ENCODE assay signal across 19 cellular contexts in the genomic region with DNA sequence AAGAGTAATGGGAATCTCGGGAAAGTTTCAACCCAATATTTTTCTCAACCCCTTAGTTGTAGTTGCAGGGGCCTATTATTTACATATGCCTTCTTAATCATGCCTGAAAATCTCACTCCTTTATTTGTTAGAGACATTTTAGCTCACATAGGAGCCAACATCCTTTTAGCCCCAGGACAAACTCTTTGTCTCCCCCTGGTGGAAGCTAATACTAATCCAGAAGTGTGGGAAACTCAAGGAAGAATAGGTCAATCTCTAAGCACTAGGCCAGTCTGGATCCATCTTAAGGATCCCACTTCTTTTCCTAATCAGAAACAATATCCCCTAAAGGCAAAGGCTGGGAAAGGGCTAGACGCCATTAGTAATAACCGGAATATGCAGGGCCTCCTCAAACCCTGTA.
DNase-seq lines count a peak whose midpoint lies in the region; ATAC-seq, FAIRE-seq and TF ChIP-seq lines count a peak whose summit lies in the region.
"Had no signal": no experiment of that assay in that cellular context is flagged by ENCODE, and none has a peak within 500 bp of the region (broad histone marks: within the 10 kb centered on the region; RNA-seq: fewer than 3 reads in every experiment).

No MANE protein-coding gene starts in this region.

- intact Hi-C loops in GM12878 (cut with micrococcal nuclease; ENCODE audit: unreplicated experiment): no loop called here

- SMC1A ChIA-PET in GM12878 (lab: Charles Lee; ENCODE audit: uncharacterized antibody, unreplicated experiment): no interaction called here

- no peaks in the 10 kb centered on the region for H3K4me1 Mint-ChIP-seq in progenitor cell of endocrine pancreas (ENCODE audit: low read depth)

- H3K9me3 Mint-ChIP-seq in progenitor cell of endocrine pancreas (ENCODE audit: low read depth): peaks cover 47% of the 10 kb centered on the region

- H3K27ac Mint-ChIP-seq in progenitor cell of endocrine pancreas: no peak overlapping the region
- H3K27ac Mint-ChIP-seq: activated T-cell treated with anti-CD3 and anti-CD28 coated beads, Interleukin-2, amount 50 U/mL, for 72 hours; dendritic cell treated with granulocyte-macrophage colony-stimulating factor and Interleukin-4, amounts not matched to agents 40 ng/mL and 50 ng/mL, for 4 days; T-helper 2 cell treated with Interferon-gamma antibody and Interleukin-4, amounts not matched to agents 5 μg/mL and 100 μg/mL, for 36 hours had no signal

- DNase-seq in NCI-H2171 treated with DMSO at 0.1 percent for 48 hours (lab: John Stamatoyannopoulos, UW) (peak; percentile 1), NCI-H2171 (lab: John Stamatoyannopoulos, UW) (no peak), HT1080 (ENCODE audit: low read depth) (peak; percentile 4), GM12878 (ENCODE audit: low read depth, low spot score) (no peak), progenitor cell of endocrine pancreas (ENCODE audit: low spot score, unreplicated experiment) (no peak), T1000 (lab: John Stamatoyannopoulos, UW) (no peak), cerebellar cortex (ENCODE audit: low spot score) (no peak)
- no peak for DNase-seq in NK-92 treated with Interleukin-12 subunit alpha and Interleukin-12 subunit beta, amount 100 ng/mL, for 24 hours (lab: John Stamatoyannopoulos, UW)
- DNase-seq: activated CD4-positive, alpha-beta T cell treated with anti-CD3 and anti-CD28 coated beads, Interleukin-2, amount 50 U/mL, for 1 hour; activated T-cell treated with anti-CD3 and anti-CD28 coated beads, Interleukin-2, amount 50 U/mL, for 72 hours; amniotic stem cell; COR-L47; MV-4-11; NCI-H345; Peyer's patch had no signal

- POLR2A ChIA-PET in GM12878 (lab: Charles Lee): no interaction called here

- H3K9me3 ChIP-seq in GM12878 (replicated peaks; ENCODE audit: control insufficient read depth, insufficient read depth, low read length): peaks cover 14% of the 10 kb centered on the region; the same call in 2 of the 3 replicates

- H3K79me2 ChIP-seq in GM12878 (ENCODE audit: control insufficient read depth, insufficient read depth, low read length): no peaks in the 10 kb centered on the region

- TF ChIP-seq EP300 in GM12878 (IDR thresholded peaks at IDR 0.05; ENCODE audit: borderline replicate concordance in 1 of 2, control insufficient read depth in 1 of 2, low read depth in 2 of 2, low read length in 2 of 2): no peak

- H3K27ac ChIP-seq in GM12878 (ENCODE audit: control insufficient read depth, insufficient read depth): no peak overlapping the region
- H3K27ac ChIP-seq: Peyer's patch had no signal

- RAD21 ChIA-PET in GM12878 (lab: Charles Lee; ENCODE audit: unreplicated experiment): no interaction called here

- H3K9ac ChIP-seq in GM12878 (ENCODE audit: control insufficient read depth, insufficient read depth, low read length): no peak overlapping the region

- H3K4me1 ChIP-seq in GM12878 (ENCODE audit: control insufficient read depth, insufficient read depth, low read length): no peaks in the 10 kb centered on the region
- H3K4me1 ChIP-seq: Peyer's patch had no signal

- no peak overlapping the region for H3K4me3 ChIP-seq in GM12878
- H3K4me3 ChIP-seq: Peyer's patch had no signal

- no peaks in the 10 kb centered on the region for H3K27me3 Mint-ChIP-seq in progenitor cell of endocrine pancreas
- H3K27me3 Mint-ChIP-seq: dendritic cell treated with granulocyte-macrophage colony-stimulating factor and Interleukin-4, amounts not matched to agents 40 ng/mL and 50 ng/mL, for 4 days had no signal

- H3K4me3 Mint-ChIP-seq in progenitor cell of endocrine pancreas (ENCODE audit: low read depth): no peak overlapping the region
- H3K4me3 Mint-ChIP-seq: activated T-cell treated with anti-CD3 and anti-CD28 coated beads, Interleukin-2, amount 50 U/mL, for 72 hours; dendritic cell treated with granulocyte-macrophage colony-stimulating factor and Interleukin-4, amounts not matched to agents 40 ng/mL and 50 ng/mL, for 4 days; T-helper 2 cell treated with Interferon-gamma antibody and Interleukin-4, amounts not matched to agents 5 μg/mL and 100 μg/mL, for 36 hours had no signal

- no peaks in the 10 kb centered on the region for H3K27me3 ChIP-seq in GM12878 (replicated peaks in 1 of 2; ENCODE audit: control insufficient read depth in 2 of 2, insufficient read depth in 2 of 2, low read length in 1 of 2)
- H3K27me3 ChIP-seq: Peyer's patch had no signal

- no peaks in the 10 kb centered on the region for H3K36me3 ChIP-seq in GM12878 (ENCODE audit: control insufficient read depth in 2 of 2, insufficient read depth in 2 of 2, low read length in 1 of 2)
- H3K36me3 ChIP-seq: Peyer's patch had no signal

- no peak overlapping the region for H3K4me2 ChIP-seq in GM12878 (ENCODE audit: control insufficient read depth, insufficient read depth)

- no TSS peak for BruUV-seq in GM12878 (replicated peaks; lab: Mats Ljungman, UMichigan)

- peak; percentile 35; the same call in 1 of the 2 replicates for TF ChIP-seq RAD21 in GM12878 (IDR thresholded peaks at IDR 0.05; ENCODE audit: insufficient read depth, low read depth, low read length)

- no peaks in the 10 kb centered on the region for H4K20me1 ChIP-seq in GM12878 (ENCODE audit: control insufficient read depth, insufficient read depth)

- TF ChIP-seq POLR2A in GM12878 (IDR thresholded peaks at IDR 0.05; ENCODE audit: low read depth, low read length): no peak

- H2AFZ ChIP-seq in GM12878 (ENCODE audit: control insufficient read depth, low read depth, low read length): no peak overlapping the region

- no peak for ATAC-seq in GM12878
- ATAC-seq: activated T-cell treated with anti-CD3 and anti-CD28 coated beads, Interleukin-2, amount 50 U/mL, for 72 hours had no signal

- H3K36me3 Mint-ChIP-seq in progenitor cell of endocrine pancreas (ENCODE audit: insufficient read depth): peaks cover 3% of the 10 kb centered on the region

- CTCF ChIA-PET in GM12878 (lab: Yijun Ruan, JAX): interaction anchor here (0.6 to 1.8 kb wide), 7 partner anchors 15 to 221 kb away, joined by 3 to 6 read pairs (median 3); no protein-coding TSS in a partner anchor

- TF ChIP-seq CTCF in GM12878 (IDR thresholded peaks at IDR 0.05 in 2 of 3, conservative IDR thresholded peaks at IDR 0.05 in 1 of 3; ENCODE audit: control insufficient read depth in 2 of 3, extremely low read depth in 1 of 3, insufficient read depth in 1 of 3, low read depth in 3 of 3, low read length in 3 of 3) (peak in 2 of 3 experiments; percentile 20 to 29; a peak in 2 of 6 replicates), progenitor cell of endocrine pancreas (IDR thresholded peaks at IDR 0.05; ENCODE audit: unreplicated experiment) (peak; percentile 18)

- FAIRE-seq in GM12878 (lab: Jason Lieb, UNC): no peak
- FAIRE-seq: A204.1, GM12891 had no signal

- in situ Hi-C loops in GM12878 (cut with MboI): no loop called here

- 61% methylated on average over 3 of the region's 3 CpGs for WGBS in GM12878 (ENCODE audit: insufficient coverage, insufficient replicate concordance, low lambda C conversion rate, missing lambda C conversion rate)

TF ChIP-seq in GM12878, 131 proteins besides CTCF, POLR2A, EP300 and RAD21:
- no peak for TF ChIP-seq RUNX3 (IDR thresholded peaks at IDR 0.05; ENCODE audit: low read length)
- TF ChIP-seq POLR2AphosphoS2 (IDR thresholded peaks at IDR 0.05; ENCODE audit: low read depth, low read length): no peak
- TF ChIP-seq, protein P1, sequence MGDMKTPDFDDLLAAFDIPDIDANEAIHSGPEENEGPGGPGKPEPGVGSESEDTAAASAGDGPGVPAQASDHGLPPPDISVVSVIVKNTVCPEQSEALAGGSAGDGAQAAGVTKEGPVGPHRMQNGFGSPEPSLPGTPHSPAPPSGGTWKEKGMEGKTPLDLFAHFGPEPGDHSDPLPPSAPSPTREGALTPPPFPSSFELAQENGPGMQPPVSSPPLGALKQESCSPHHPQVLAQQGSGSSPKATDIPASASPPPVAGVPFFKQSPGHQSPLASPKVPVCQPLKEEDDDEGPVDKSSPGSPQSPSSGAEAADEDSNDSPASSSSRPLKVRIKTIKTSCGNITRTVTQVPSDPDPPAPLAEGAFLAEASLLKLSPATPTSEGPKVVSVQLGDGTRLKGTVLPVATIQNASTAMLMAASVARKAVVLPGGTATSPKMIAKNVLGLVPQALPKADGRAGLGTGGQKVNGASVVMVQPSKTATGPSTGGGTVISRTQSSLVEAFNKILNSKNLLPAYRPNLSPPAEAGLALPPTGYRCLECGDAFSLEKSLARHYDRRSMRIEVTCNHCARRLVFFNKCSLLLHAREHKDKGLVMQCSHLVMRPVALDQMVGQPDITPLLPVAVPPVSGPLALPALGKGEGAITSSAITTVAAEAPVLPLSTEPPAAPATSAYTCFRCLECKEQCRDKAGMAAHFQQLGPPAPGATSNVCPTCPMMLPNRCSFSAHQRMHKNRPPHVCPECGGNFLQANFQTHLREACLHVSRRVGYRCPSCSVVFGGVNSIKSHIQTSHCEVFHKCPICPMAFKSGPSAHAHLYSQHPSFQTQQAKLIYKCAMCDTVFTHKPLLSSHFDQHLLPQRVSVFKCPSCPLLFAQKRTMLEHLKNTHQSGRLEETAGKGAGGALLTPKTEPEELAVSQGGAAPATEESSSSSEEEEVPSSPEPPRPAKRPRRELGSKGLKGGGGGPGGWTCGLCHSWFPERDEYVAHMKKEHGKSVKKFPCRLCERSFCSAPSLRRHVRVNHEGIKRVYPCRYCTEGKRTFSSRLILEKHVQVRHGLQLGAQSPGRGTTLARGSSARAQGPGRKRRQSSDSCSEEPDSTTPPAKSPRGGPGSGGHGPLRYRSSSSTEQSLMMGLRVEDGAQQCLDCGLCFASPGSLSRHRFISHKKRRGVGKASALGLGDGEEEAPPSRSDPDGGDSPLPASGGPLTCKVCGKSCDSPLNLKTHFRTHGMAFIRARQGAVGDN (IDR thresholded peaks at IDR 0.05): no peak
- TF ChIP-seq NR2F1 (conservative IDR thresholded peaks at IDR 0.05): no peak
- TF ChIP-seq EZH2 (IDR thresholded peaks at IDR 0.05; ENCODE audit: borderline replicate concordance, control insufficient read depth, low read depth, low read length): no peak
- TF ChIP-seq KDM1A (IDR thresholded peaks at IDR 0.05; ENCODE audit: borderline replicate concordance): no peak
TF ChIP-seq in GM12878: peak in this region for 0.

Comparison
In these comparisons a context has a peak if more than half of its experiments do, and no peak if none do; other contexts are left out.
1. DNase-seq: peak in NCI-H2171 treated with DMSO at 0.1 percent for 48 hours (single experiment) and HT1080 (single experiment); none in NCI-H2171 (single experiment), GM12878 (single experiment), progenitor cell of endocrine pancreas (single experiment), NK-92 treated with Interleukin-12 subunit alpha and Interleukin-12 subunit beta, amount 100 ng/mL, for 24 hours (single experiment), T1000 (single experiment) and cerebellar cortex (single experiment).